In the genomic region with DNA sequence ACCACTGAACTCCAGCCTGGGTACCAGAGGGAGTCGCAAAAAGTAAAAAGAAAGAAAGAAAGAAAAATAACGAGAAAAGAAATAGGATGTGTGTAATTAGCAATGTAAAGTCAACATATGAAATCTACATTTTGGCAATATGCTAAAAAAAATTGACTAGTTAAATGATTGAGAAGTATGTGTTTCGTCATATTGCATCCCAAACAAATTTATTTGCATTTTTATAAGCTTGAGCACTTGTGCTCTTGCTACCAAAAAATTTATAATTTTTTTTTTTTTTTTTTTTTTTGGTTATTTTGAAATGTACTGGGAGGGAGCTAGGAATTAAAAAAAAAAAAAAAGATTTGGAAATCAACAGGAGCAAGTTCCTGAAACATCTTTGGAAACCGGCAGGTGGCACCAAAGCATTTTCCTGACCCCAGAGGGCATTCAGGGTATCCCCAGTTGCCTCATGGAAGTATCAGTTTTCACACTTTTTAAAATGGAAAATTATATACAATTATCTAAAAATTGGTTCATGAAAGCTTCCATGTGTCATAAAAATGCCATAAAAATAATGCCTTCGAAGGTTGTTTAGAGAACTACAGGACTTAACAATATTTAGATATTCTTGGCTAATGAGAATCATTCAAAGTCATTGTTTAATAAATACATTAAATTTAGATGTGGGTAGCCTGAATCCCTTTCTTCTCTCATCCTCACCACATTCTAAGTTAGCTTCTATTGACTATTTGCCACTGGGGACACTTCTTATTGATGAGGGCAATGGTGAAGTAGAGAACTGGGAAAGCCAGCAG, we compare ENCODE assay signal across 8 cellular contexts. TPM values are rescaled to one million over a fixed set of nuclear protein-coding genes. Genes with fewer than 3 reads are reported as not detected.
A peak's percentile ranks its signal among the peaks of the same experiment; 100 is the strongest.
DNase-seq lines count a peak whose midpoint lies in the region; ATAC-seq and TF ChIP-seq lines count a peak whose summit lies in the region.

No MANE protein-coding gene starts in this region.

- ATAC-seq in left lung (no peak), HG02610 (IDR thresholded peaks at IDR 0.05; ENCODE audit: unreplicated experiment) (no peak), GM18868 (IDR thresholded peaks at IDR 0.05; ENCODE audit: unreplicated experiment) (no peak), HG03097 (IDR thresholded peaks at IDR 0.05; ENCODE audit: low FRiP score, unreplicated experiment) (no peak)

- intact Hi-C loops in left lung (cut with DNase I): no loop called here

- peak; percentile 38 to 53 for TF ChIP-seq CTCF in left lung (IDR thresholded peaks at IDR 0.05)

- H3K4me1 ChIP-seq in left lung: no peaks in the 10 kb centered on the region

- H3K4me3 ChIP-seq in left lung: no peak overlapping the region

- H3K27me3 ChIP-seq in left lung: peaks cover 4 to 46% of the 10 kb centered on the region in 2 donors

- no peaks in the 10 kb centered on the region for H3K9me3 ChIP-seq in left lung

- H3K27ac ChIP-seq in caudate nucleus (ENCODE audit: low read depth, low read length) (no peak overlapping the region), left lung (no peak overlapping the region)

- H3K36me3 ChIP-seq in left lung: no peaks in the 10 kb centered on the region

- DNase-seq in CD1c-positive myeloid dendritic cell (ENCODE audit: extremely low spot score) (peak; percentile 58), H4 (ENCODE audit: low spot score) (peak; percentile 44), NCI-H748 treated with DMSO at 0.1 percent for 48 hours (lab: John Stamatoyannopoulos, UW) (peak; percentile 3), caudate nucleus (lab: John Stamatoyannopoulos, UW) (peak in 37 of 61 donors; percentile 1 to 73 (median 18)), left lung (peak in 1 of 2 donors; percentile 45)

RNA-seq across cellular contexts. Expression of gene HEATR1, which starts 4.8 kb away (rescaled TPM):
- total RNA-seq in H4 (2014; rRNA removed; shearing (Covaris generic)): 27.5 and 30.9 TPM in 2 replicates
- 10 to 100 TPM; 21.1 to 36.2 TPM for total RNA-seq in left lung
